2 cellular contexts compared by ENCODE assay signal in the genomic region with DNA sequence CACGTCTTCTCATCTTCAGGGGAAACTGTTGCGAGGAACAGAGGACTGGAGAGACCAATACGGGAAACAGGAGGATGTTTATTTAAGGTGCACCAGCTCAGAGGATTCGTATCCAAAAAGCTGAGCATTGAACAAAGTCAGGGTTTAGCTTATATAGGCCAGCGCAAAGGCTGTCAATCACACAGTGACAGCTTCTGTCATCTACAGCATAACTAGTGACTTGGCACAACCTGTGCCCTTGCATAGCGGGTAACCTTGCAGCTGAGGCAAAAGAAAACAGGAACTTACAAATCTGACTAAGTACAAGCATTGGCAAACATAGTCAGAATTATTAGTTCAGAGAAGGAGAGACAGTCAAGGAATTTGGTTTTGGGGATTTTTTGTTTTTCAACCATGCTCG.
TF ChIP-seq lines count a peak whose summit lies in the region.

No MANE protein-coding gene starts in this region.

TF ChIP-seq in HCT116, 20 proteins besides CTCF, POLR2A, EP300 and RAD21:
- TF ChIP-seq CBX3 (IDR thresholded peaks at IDR 0.05; ENCODE audit: low read depth) (0 out of 2 replicates have a peak, but pooled peaks have one; percentile 62), EZH2 (IDR thresholded peaks at IDR 0.05) (no peak), EZH2phosphoT487 (IDR thresholded peaks at IDR 0.05; ENCODE audit: borderline replicate concordance) (no peak)

TF ChIP-seq in GM12878, 131 proteins besides CTCF, POLR2A, EP300 and RAD21:
- TF ChIP-seq CEBPZ (IDR thresholded peaks at IDR 0.05; ENCODE audit: low read depth, low read length) (no peak), PAX8 (IDR thresholded peaks at IDR 0.05) (no peak), CBX5 (IDR thresholded peaks at IDR 0.05; ENCODE audit: low read depth) (peak; percentile 29; the same call in 1 of the 2 replicates), SPI1 (IDR thresholded peaks at IDR 0.05; ENCODE audit: borderline replicate concordance, insufficient read depth, low read depth, low read length) (no peak)
- TF ChIP-seq, protein P1, sequence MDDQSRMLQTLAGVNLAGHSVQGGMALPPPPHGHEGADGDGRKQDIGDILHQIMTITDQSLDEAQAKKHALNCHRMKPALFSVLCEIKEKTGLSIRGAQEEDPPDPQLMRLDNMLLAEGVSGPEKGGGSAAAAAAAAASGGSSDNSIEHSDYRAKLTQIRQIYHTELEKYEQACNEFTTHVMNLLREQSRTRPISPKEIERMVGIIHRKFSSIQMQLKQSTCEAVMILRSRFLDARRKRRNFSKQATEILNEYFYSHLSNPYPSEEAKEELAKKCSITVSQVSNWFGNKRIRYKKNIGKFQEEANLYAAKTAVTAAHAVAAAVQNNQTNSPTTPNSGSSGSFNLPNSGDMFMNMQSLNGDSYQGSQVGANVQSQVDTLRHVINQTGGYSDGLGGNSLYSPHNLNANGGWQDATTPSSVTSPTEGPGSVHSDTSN (IDR thresholded peaks at IDR 0.05; ENCODE audit: insufficient replicate concordance, low read depth, low read length): peak; percentile 71
- TF ChIP-seq, protein P2, sequence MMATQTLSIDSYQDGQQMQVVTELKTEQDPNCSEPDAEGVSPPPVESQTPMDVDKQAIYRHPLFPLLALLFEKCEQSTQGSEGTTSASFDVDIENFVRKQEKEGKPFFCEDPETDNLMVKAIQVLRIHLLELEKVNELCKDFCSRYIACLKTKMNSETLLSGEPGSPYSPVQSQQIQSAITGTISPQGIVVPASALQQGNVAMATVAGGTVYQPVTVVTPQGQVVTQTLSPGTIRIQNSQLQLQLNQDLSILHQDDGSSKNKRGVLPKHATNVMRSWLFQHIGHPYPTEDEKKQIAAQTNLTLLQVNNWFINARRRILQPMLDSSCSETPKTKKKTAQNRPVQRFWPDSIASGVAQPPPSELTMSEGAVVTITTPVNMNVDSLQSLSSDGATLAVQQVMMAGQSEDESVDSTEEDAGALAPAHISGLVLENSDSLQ (IDR thresholded peaks at IDR 0.05): peak; percentile 86
